ENCODE assay signal across 7 cellular contexts in the genomic region with DNA sequence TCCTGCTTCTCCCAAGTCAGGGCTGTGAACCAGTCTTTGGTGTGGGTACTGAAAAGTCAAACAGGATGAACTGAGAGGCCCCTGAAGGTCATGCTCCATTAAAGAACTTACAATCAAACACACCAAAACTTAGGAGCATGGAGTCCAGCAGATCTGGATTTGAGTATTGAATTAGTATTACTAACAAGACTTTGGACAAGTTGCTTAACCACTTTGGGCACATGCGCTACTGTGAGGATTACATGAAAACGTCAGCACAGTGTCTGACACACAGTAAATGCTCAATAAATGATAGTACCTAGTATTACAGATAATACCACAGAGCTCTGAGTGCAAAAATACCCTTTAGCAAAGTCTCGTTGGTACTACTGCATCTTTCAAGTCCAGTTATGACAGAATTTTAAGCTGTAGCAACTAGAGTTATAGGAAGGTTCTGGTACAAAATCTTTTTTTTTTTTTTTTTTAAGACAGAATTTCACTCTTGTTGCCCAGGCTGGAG. TPM values are rescaled to one million over a fixed set of nuclear protein-coding genes. Genes with fewer than 3 reads are reported as not detected.
"Had no signal": no experiment of that assay in that cellular context is flagged by ENCODE, and none has a peak within 500 bp of the region (broad histone marks: within the 10 kb centered on the region; RNA-seq: fewer than 3 reads in every experiment).

No MANE protein-coding gene starts in this region.

- H3K27ac ChIP-seq: GM23248 had no signal

- ATAC-seq: HCT116 had no signal

- DNase-seq: GM23248, GOT3, H7, KBM-7 had no signal

- H3K27me3 Mint-ChIP-seq: IgD-negative memory B cell had no signal

- H3K4me3 ChIP-seq: GM23248, HAP-1 had no signal

- H3K9me3 Mint-ChIP-seq: IgD-negative memory B cell had no signal

- H3K9me3 ChIP-seq: HAP-1 had no signal

- H3K4me3 Mint-ChIP-seq: IgD-negative memory B cell had no signal

- H3K4me1 ChIP-seq: HAP-1 had no signal

RNA-seq across cellular contexts. Expression of gene MIP, which starts 28.5 kb away (rescaled TPM):
- total RNA-seq: GM23248, H7 had no signal
